In genomic region chr10:113527181-113527580, GRCh38 we compare ENCODE assay signal across 21 cellular contexts. TPM values are rescaled to one million over a fixed set of nuclear protein-coding genes. Genes with fewer than 3 reads are reported as not detected.
DNase-seq lines count a peak whose midpoint lies in the region; ATAC-seq and TF ChIP-seq lines count a peak whose summit lies in the region.
"Had no signal": no experiment of that assay in that cellular context is flagged by ENCODE, and none has a peak within 500 bp of the region (broad histone marks: within the 10 kb centered on the region; RNA-seq: fewer than 3 reads in every experiment).

No MANE protein-coding gene starts in this region.

- POLR2A ChIA-PET in naive thymus-derived CD8-positive, alpha-beta T cell (lab: Charles Lee), result interaction anchor here (0.5 kb wide), 1 partner anchor 705 kb away, joined by 4 read pairs; no protein-coding TSS in a partner anchor

- H3K36me3 Mint-ChIP-seq in naive thymus-derived CD8-positive, alpha-beta T cell, result no peaks in the 10 kb centered on the region

- no peaks in the 10 kb centered on the region for H3K4me1 Mint-ChIP-seq in naive thymus-derived CD8-positive, alpha-beta T cell
- H3K4me1 Mint-ChIP-seq: IgD-negative memory B cell had no signal

- in situ Hi-C loops in astrocyte of the cerebellum (cut with HindIII; ENCODE audit: low sequenced_read_pairs), result no loop called here

- H3K4me3 Mint-ChIP-seq in naive thymus-derived CD8-positive, alpha-beta T cell, result no peak overlapping the region
- H3K4me3 Mint-ChIP-seq: IgD-negative memory B cell had no signal

- H3K4me3 ChIP-seq in astrocyte of the cerebellum (ENCODE audit: low read depth, low read length), result no peak overlapping the region

- intact Hi-C loops in sciatic nerve (cut with DNase I), result no loop called here

- H3K27me3 Mint-ChIP-seq in naive thymus-derived CD8-positive, alpha-beta T cell, result peaks cover 2 to 26% (median 4%) of the 10 kb centered on the region in 5 donors

- no peaks in the 10 kb centered on the region for H3K9me3 Mint-ChIP-seq in naive thymus-derived CD8-positive, alpha-beta T cell

- peak; percentile 9 for DNase-seq in NCI-H82 (lab: John Stamatoyannopoulos, UW)
- DNase-seq in NCI-H82 treated with DMSO at 0.1 percent for 48 hours (lab: John Stamatoyannopoulos, UW; ENCODE audit: unreplicated experiment), result no peak
- DNase-seq in H4 (ENCODE audit: low spot score), result peak; percentile 26
- peak; percentile 34 for DNase-seq in astrocyte of the cerebellum (ENCODE audit: low read depth)
- DNase-seq in sciatic nerve (ENCODE audit: low spot score), result peak; percentile 12
- no peak for DNase-seq in naive thymus-derived CD8-positive, alpha-beta T cell
- DNase-seq in NCI-H2029 (lab: John Stamatoyannopoulos, UW), result no peak
- DNase-seq in NK-92 (lab: John Stamatoyannopoulos, UW; ENCODE audit: unreplicated experiment), result no peak
- DNase-seq: C1 segment of cervical spinal cord; DND-41; Kasumi-1; NCI-H1105 treated with DMSO at 0.1 percent for 48 hours; NCI-H1694 treated with DMSO at 0.1 percent for 48 hours; NCI-H345; NCI-H526; NK-92 treated with Interleukin-12 subunit alpha and Interleukin-12 subunit beta, amount 100 ng/mL, for 24 hours; SHP77 had no signal

- no peak overlapping the region for H3K27ac Mint-ChIP-seq in naive thymus-derived CD8-positive, alpha-beta T cell
- H3K27ac Mint-ChIP-seq: IgD-negative memory B cell had no signal

- TF ChIP-seq CTCF in astrocyte of the cerebellum (IDR thresholded peaks at IDR 0.05; ENCODE audit: low read depth, low read length, missing control alignments), result no peak

- no peak for ATAC-seq in sciatic nerve
- no peak for ATAC-seq in naive thymus-derived CD8-positive, alpha-beta T cell

RNA-seq across cellular contexts. Expression of gene HABP2, which starts 25.7 kb away (rescaled TPM):
- total RNA-seq in H4 (2014; rRNA removed; shearing (Covaris generic)), result not detected in 2 replicates
- total RNA-seq in sciatic nerve, result not detected
- not detected for total RNA-seq in naive thymus-derived CD8-positive, alpha-beta T cell
- polyA plus RNA-seq in naive thymus-derived CD8-positive, alpha-beta T cell, result not detected
- total RNA-seq: H1, HT1080, OCI-LY7 had no signal
- polyA plus RNA-seq: H1, IgD-negative memory B cell had no signal

Comparison
In these comparisons a context has a peak if more than half of its experiments do, and no peak if none do; other contexts are left out.
1. DNase-seq: peak in NCI-H82 (single experiment), H4 (single experiment), astrocyte of the cerebellum (single experiment) and sciatic nerve (single experiment); none in NCI-H82 treated with DMSO at 0.1 percent for 48 hours (single experiment), naive thymus-derived CD8-positive, alpha-beta T cell (0 of 10), NCI-H2029 (single experiment) and NK-92 (single experiment).